ENCODE assay signal across 10 cellular contexts in genomic region chr13:53201454-53202225, GRCh38.
DNase-seq lines count a peak whose midpoint lies in the region; ATAC-seq, FAIRE-seq and TF ChIP-seq lines count a peak whose summit lies in the region.
"Had no signal": no experiment of that assay in that cellular context is flagged by ENCODE, and none has a peak within 500 bp of the region (broad histone marks: within the 10 kb centered on the region; RNA-seq: fewer than 3 reads in every experiment).

No MANE protein-coding gene starts in this region.

- H3K36me3 ChIP-seq in astrocyte (ENCODE audit: insufficient read depth, low read length) (no peaks in the 10 kb centered on the region), keratinocyte (ENCODE audit: control insufficient read depth in 2 of 2, extremely low read depth in 1 of 2, insufficient read depth in 2 of 2, low read length in 2 of 2) (no peaks in the 10 kb centered on the region), thyroid gland (no peaks in the 10 kb centered on the region)
- H3K36me3 ChIP-seq: BLaER1 treated with 17β-estradiol and CSF1 and Interleukin-3, amounts not matched to agents 10 nM and 100 nM had no signal

- H3K9me3 Mint-ChIP-seq in activated naive CD8-positive, alpha-beta T cell treated with anti-CD3 and anti-CD28 coated beads for 36 hours: peaks cover 2% of the 10 kb centered on the region
- no peaks in the 10 kb centered on the region for H3K9me3 Mint-ChIP-seq in activated naive CD8-positive, alpha-beta T cell treated with anti-CD3 and anti-CD28 coated beads, Interleukin-2, amount 50 U/mL, for 24 hours
- no peaks in the 10 kb centered on the region for H3K9me3 Mint-ChIP-seq in astrocyte (ENCODE audit: unreplicated experiment)

- TF ChIP-seq POLR2A in thyroid gland (IDR thresholded peaks at IDR 0.05): no peak

- peak; percentile 1 for DNase-seq in activated naive CD8-positive, alpha-beta T cell treated with anti-CD3 and anti-CD28 coated beads for 36 hours
- DNase-seq in activated naive CD8-positive, alpha-beta T cell treated with anti-CD3 and anti-CD28 coated beads, Interleukin-2, amount 50 U/mL, for 24 hours: no peak
- DNase-seq in astrocyte (ENCODE audit: low read depth) (no peak), keratinocyte (ENCODE audit: low read depth, low spot score) (no peak), thyroid gland (peak; percentile 60 to 70), LoVo (ENCODE audit: low spot score) (no peak)
- DNase-seq: T-cell had no signal

- H4K20me1 ChIP-seq in astrocyte (ENCODE audit: insufficient read depth, low read length): no peaks in the 10 kb centered on the region
- H4K20me1 ChIP-seq in keratinocyte (ENCODE audit: control insufficient read depth, extremely low read depth, insufficient read depth, low read length): no peaks in the 10 kb centered on the region
- H4K20me1 ChIP-seq: BLaER1 treated with 17β-estradiol and CSF1 and Interleukin-3, amounts not matched to agents 10 nM and 100 nM had no signal

- no peaks in the 10 kb centered on the region for H3K9me1 ChIP-seq in keratinocyte (ENCODE audit: control insufficient read depth, extremely low read depth, insufficient read depth, low read length)

- H3K4me2 ChIP-seq in astrocyte (ENCODE audit: low read length): peak overlapping the region; percentile 15
- no peak overlapping the region for H3K4me2 ChIP-seq in keratinocyte (ENCODE audit: control insufficient read depth, extremely low read depth, insufficient read depth, low read depth, low read length)
- H3K4me2 ChIP-seq: BLaER1 treated with 17β-estradiol and CSF1 and Interleukin-3, amounts not matched to agents 10 nM and 100 nM had no signal

- H3K4me3 Mint-ChIP-seq in activated naive CD8-positive, alpha-beta T cell treated with anti-CD3 and anti-CD28 coated beads for 36 hours: no peak overlapping the region
- no peak overlapping the region for H3K4me3 Mint-ChIP-seq in activated naive CD8-positive, alpha-beta T cell treated with anti-CD3 and anti-CD28 coated beads, Interleukin-2, amount 50 U/mL, for 24 hours
- H3K4me3 Mint-ChIP-seq in astrocyte (ENCODE audit: unreplicated experiment): no peak overlapping the region
- H3K4me3 Mint-ChIP-seq: T-cell had no signal

- H3K4me1 ChIP-seq in astrocyte (ENCODE audit: insufficient read depth, low read length) (no peaks in the 10 kb centered on the region), keratinocyte (ENCODE audit: control insufficient read depth, extremely low read depth, insufficient read depth, low read length) (no peaks in the 10 kb centered on the region), thyroid gland (peaks cover 0 to 13% of the 10 kb centered on the region in 2 donors)

- no peak overlapping the region for H3K27ac ChIP-seq in astrocyte (ENCODE audit: low read depth, low read length)
- no peak overlapping the region for H3K27ac ChIP-seq in keratinocyte (ENCODE audit: control insufficient read depth, insufficient read depth, low read length)
- no peak overlapping the region for H3K27ac ChIP-seq in thyroid gland
- H3K27ac ChIP-seq: BLaER1 treated with 17β-estradiol and CSF1 and Interleukin-3, amounts not matched to agents 10 nM and 100 nM had no signal

- H3K27me3 ChIP-seq in astrocyte (ENCODE audit: insufficient read depth, low read length): no peaks in the 10 kb centered on the region
- peaks cover 22% of the 10 kb centered on the region for H3K27me3 ChIP-seq in keratinocyte (ENCODE audit: control insufficient read depth, extremely low read depth, insufficient read depth, low read length)
- H3K27me3 ChIP-seq in thyroid gland: no peaks in the 10 kb centered on the region
- H3K27me3 ChIP-seq: BLaER1 treated with 17β-estradiol and CSF1 and Interleukin-3, amounts not matched to agents 10 nM and 100 nM had no signal

- ATAC-seq in activated naive CD8-positive, alpha-beta T cell treated with anti-CD3 and anti-CD28 coated beads, Interleukin-2, amount 50 U/mL, for 24 hours: no peak
- no peak for ATAC-seq in HG03457 (IDR thresholded peaks at IDR 0.05; ENCODE audit: unreplicated experiment)
- ATAC-seq in GM21786 (IDR thresholded peaks at IDR 0.05; ENCODE audit: unreplicated experiment): no peak
- ATAC-seq: T-cell had no signal

- no peaks in the 10 kb centered on the region for H3K79me2 ChIP-seq in astrocyte (ENCODE audit: insufficient read depth, low read length)
- H3K79me2 ChIP-seq in keratinocyte (ENCODE audit: control insufficient read depth, insufficient read depth, low read length): no peaks in the 10 kb centered on the region

- peaks cover 34% of the 10 kb centered on the region for H3K27me3 Mint-ChIP-seq in activated naive CD8-positive, alpha-beta T cell treated with anti-CD3 and anti-CD28 coated beads for 36 hours
- H3K27me3 Mint-ChIP-seq in activated naive CD8-positive, alpha-beta T cell treated with anti-CD3 and anti-CD28 coated beads, Interleukin-2, amount 50 U/mL, for 24 hours: peaks cover 21% of the 10 kb centered on the region
- H3K27me3 Mint-ChIP-seq in astrocyte (ENCODE audit: low read depth, unreplicated experiment): peaks cover 26% of the 10 kb centered on the region

- H2AFZ ChIP-seq in astrocyte (ENCODE audit: low read depth, low read length) (no peak overlapping the region), keratinocyte (ENCODE audit: control insufficient read depth, low read length) (no peak overlapping the region)

- no peak overlapping the region for H3K27ac Mint-ChIP-seq in activated naive CD8-positive, alpha-beta T cell treated with anti-CD3 and anti-CD28 coated beads for 36 hours
- H3K27ac Mint-ChIP-seq in activated naive CD8-positive, alpha-beta T cell treated with anti-CD3 and anti-CD28 coated beads, Interleukin-2, amount 50 U/mL, for 24 hours: no peak overlapping the region
- no peak overlapping the region for H3K27ac Mint-ChIP-seq in astrocyte (ENCODE audit: unreplicated experiment)
- H3K27ac Mint-ChIP-seq: T-cell had no signal

- no peak for FAIRE-seq in astrocyte (lab: Jason Lieb, UNC)
- FAIRE-seq in keratinocyte (lab: Jason Lieb, UNC): no peak

- 0 to 15% methylated on average over 6 to 24 of the region's 74 CpGs for WGBS in thyroid gland, 2 donors

- no peaks in the 10 kb centered on the region for H3K36me3 Mint-ChIP-seq in activated naive CD8-positive, alpha-beta T cell treated with anti-CD3 and anti-CD28 coated beads for 36 hours
- no peaks in the 10 kb centered on the region for H3K36me3 Mint-ChIP-seq in activated naive CD8-positive, alpha-beta T cell treated with anti-CD3 and anti-CD28 coated beads, Interleukin-2, amount 50 U/mL, for 24 hours (ENCODE audit: low read depth)
- no peaks in the 10 kb centered on the region for H3K36me3 Mint-ChIP-seq in astrocyte (ENCODE audit: low read depth, unreplicated experiment)
- H3K36me3 Mint-ChIP-seq: T-cell had no signal

- H3K9me3 ChIP-seq in astrocyte (ENCODE audit: insufficient read depth, low read depth, low read length) (no peaks in the 10 kb centered on the region), keratinocyte (ENCODE audit: control insufficient read depth, low read depth, low read length) (no peaks in the 10 kb centered on the region), thyroid gland (no peaks in the 10 kb centered on the region)

- dilution Hi-C loops in keratinocyte (cut with MboI; ENCODE audit: extremely low pct_ligation_motif_present, low sequenced_read_pairs): no loop called here

- no peak overlapping the region for H3K9ac ChIP-seq in astrocyte (ENCODE audit: low read length)
- no peak overlapping the region for H3K9ac ChIP-seq in keratinocyte (ENCODE audit: control insufficient read depth, extremely low read depth, insufficient read depth, low read length)
- H3K9ac ChIP-seq: BLaER1 treated with 17β-estradiol and CSF1 and Interleukin-3, amounts not matched to agents 10 nM and 100 nM had no signal

- H3K4me3 ChIP-seq in astrocyte (ENCODE audit: insufficient read depth, low read depth, low read length) (no peak overlapping the region), keratinocyte (ENCODE audit: control insufficient read depth in 2 of 3, extremely low read depth in 1 of 3, insufficient read depth in 2 of 3, low read depth in 1 of 3, low read length in 3 of 3) (no peak overlapping the region), thyroid gland (replicated peaks in 1 of 3) (no peak overlapping the region)
- H3K4me3 ChIP-seq: BLaER1 treated with 17β-estradiol and CSF1 and Interleukin-3, amounts not matched to agents 10 nM and 100 nM had no signal

- no peaks in the 10 kb centered on the region for H3K4me1 Mint-ChIP-seq in activated naive CD8-positive, alpha-beta T cell treated with anti-CD3 and anti-CD28 coated beads for 36 hours
- no peaks in the 10 kb centered on the region for H3K4me1 Mint-ChIP-seq in activated naive CD8-positive, alpha-beta T cell treated with anti-CD3 and anti-CD28 coated beads, Interleukin-2, amount 50 U/mL, for 24 hours
- no peaks in the 10 kb centered on the region for H3K4me1 Mint-ChIP-seq in astrocyte (ENCODE audit: low read depth, unreplicated experiment)
- H3K4me1 Mint-ChIP-seq: T-cell had no signal

- peak; percentile 3 for TF ChIP-seq CTCF in astrocyte (IDR thresholded peaks at IDR 0.05; ENCODE audit: insufficient read depth, low read depth, low read length)
- peak in 2 of 3 experiments; percentile 48 to 63 for TF ChIP-seq CTCF in keratinocyte (optimal IDR thresholded peaks at IDR 0.05 in 1 of 3, IDR thresholded peaks at IDR 0.05 in 1 of 3, conservative IDR thresholded peaks at IDR 0.05 in 1 of 3; ENCODE audit: extremely low read depth in 1 of 3, insufficient read depth in 2 of 3, low read length in 3 of 3)
- TF ChIP-seq CTCF in thyroid gland (IDR thresholded peaks at IDR 0.05): peak in 5 of 6 experiments; percentile 25 to 67 (median 44)

- intact Hi-C loops in thyroid gland (cut with DNase I): loop anchor here (5.0 kb wide), 1 partner anchor 354 kb away; the partner anchor contains the start of gene PCDH8

Comparison
In these comparisons a context has a peak if more than half of its experiments do, and no peak if none do; other contexts are left out.
1. DNase-seq: peak in activated naive CD8-positive, alpha-beta T cell treated with anti-CD3 and anti-CD28 coated beads for 36 hours (single experiment) and thyroid gland (2 of 2); none in activated naive CD8-positive, alpha-beta T cell treated with anti-CD3 and anti-CD28 coated beads, Interleukin-2, amount 50 U/mL, for 24 hours (single experiment), astrocyte (single experiment), keratinocyte (single experiment) and LoVo (single experiment).
2. CTCF ChIP-seq: peak in every context shown above with its lines; median percentile 56 in keratinocyte; 44 in thyroid gland; 3 in astrocyte.